In the genomic region with DNA sequence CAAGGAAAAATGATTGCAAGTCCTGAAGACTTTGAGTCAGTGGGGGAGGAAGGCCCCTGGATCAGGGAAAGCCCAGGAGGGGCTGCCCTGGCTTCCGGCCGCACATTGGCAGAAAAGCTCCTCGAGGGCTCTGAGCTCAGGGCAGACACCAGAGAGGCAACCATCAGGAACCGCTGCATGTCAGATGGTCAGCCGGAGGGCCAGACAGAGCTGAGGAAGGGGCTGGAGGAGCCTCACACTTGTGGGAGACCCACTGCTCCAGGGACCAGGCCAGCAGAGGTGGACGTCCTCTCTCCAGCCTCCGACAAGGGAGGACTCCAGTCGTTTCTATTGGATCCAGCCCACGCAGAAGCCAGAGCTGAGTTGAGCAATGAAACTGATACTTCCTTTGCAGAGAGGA, we compare ENCODE assay signal across 20 cellular contexts.
"Had no signal": no experiment of that assay in that cellular context is flagged by ENCODE, and none has a peak within 500 bp of the region (broad histone marks: within the 10 kb centered on the region; RNA-seq: fewer than 3 reads in every experiment).

No MANE protein-coding gene starts in this region.

- H3K36me3 Mint-ChIP-seq: immature natural killer cell had no signal

- DNase-seq: dermis blood vessel endothelial cell; dorsolateral prefrontal cortex; effector CD4-positive, alpha-beta T cell; effector memory CD4-positive, alpha-beta T cell; foreskin keratinocyte; heart left ventricle; hypothalamus; immature natural killer cell; islet precursor cell; kidney; kidney glomerular epithelial cell; left colon; left lung; left ventricle myocardium superior; lower lobe of right lung; mesenchymal stem cell; mucosa of descending colon had no signal

- H3K4me3 Mint-ChIP-seq: immature natural killer cell, mesothelial cell of epicardium had no signal

- ATAC-seq: foreskin keratinocyte, gastroesophageal sphincter, heart left ventricle, left colon, left lung, left ventricle myocardium superior, lower lobe of right lung, mucosa of descending colon had no signal

- H3K27ac Mint-ChIP-seq: immature natural killer cell, mesothelial cell of epicardium had no signal

- H3K9me3 ChIP-seq: esophagus muscularis mucosa, gastroesophageal sphincter, heart left ventricle, left lung, lower lobe of right lung, mucosa of descending colon had no signal

- H3K9me3 Mint-ChIP-seq: immature natural killer cell, mesothelial cell of epicardium had no signal
